Comparison of ENCODE assay signal across 8 cellular contexts in the genomic region with DNA sequence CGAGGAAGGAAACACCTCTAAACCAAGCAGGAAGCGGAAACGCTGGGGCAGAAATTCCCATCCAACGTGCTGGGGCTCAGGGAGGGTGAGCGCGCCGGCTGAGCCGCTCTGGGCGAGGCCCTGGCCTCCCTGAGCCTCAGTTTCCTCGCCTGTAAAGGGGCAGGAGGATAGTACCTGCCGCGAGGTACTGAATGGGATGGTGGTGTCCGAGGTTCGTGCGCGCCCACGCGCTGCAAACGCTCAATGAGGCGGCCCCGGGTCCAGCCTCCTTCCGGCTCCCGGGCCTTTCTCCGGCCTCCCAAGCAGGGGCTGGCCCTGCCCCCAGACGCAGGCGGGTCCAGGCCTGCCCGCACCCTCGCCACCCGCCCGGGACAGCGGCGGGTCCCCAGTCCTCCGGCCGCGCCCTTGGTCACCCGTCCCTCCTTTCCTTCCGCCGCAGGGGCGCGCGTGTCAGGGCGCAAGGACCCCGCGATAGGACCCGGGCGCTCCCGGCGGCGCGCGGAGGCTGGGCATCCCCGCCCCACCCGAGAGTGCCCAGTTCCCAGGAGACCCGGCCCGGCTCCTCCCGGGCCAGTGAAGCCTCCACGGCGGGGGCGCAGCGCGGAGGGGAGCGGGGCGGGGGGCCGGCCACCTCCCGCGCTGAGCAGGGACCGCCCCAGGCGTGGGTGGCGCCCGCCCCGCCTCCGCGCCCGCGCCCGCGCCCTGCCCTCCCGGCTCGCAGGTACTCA. TPM values are rescaled to one million over a fixed set of nuclear protein-coding genes. Genes with fewer than 3 reads are reported as not detected.
DNase-seq lines count a peak whose midpoint lies in the region; ATAC-seq and TF ChIP-seq lines count a peak whose summit lies in the region.

No MANE protein-coding gene starts in this region.

- no peak for TF ChIP-seq CTCF in GM12864 (IDR thresholded peaks at IDR 0.05; ENCODE audit: low read depth, low read length, missing control alignments)
- no peak for TF ChIP-seq CTCF in ascending aorta (IDR thresholded peaks at IDR 0.05)

- intact Hi-C loops in ascending aorta (cut with DNase I) = no loop called here

- H3K9me3 ChIP-seq in ascending aorta (no peaks in the 10 kb centered on the region), iPS-18c (ENCODE audit: control insufficient read depth, insufficient read depth, low read length) (no peaks in the 10 kb centered on the region)

- ATAC-seq in GM18519 (IDR thresholded peaks at IDR 0.05; ENCODE audit: low FRiP score, unreplicated experiment) (no peak), HG02840 (IDR thresholded peaks at IDR 0.05; ENCODE audit: low FRiP score, unreplicated experiment) (no peak), HG02642 (IDR thresholded peaks at IDR 0.05; ENCODE audit: poor library complexity, unreplicated experiment) (no peak)

- no peaks in the 10 kb centered on the region for H3K4me1 ChIP-seq in ascending aorta

- H3K4me3 ChIP-seq in GM12864 (ENCODE audit: low read depth, low read length) (0 out of 2 replicates have a peak overlapping the region, but pooled peaks have one; percentile 1), ascending aorta (peak overlapping the region; percentile 47 to 63), iPS-18c (ENCODE audit: insufficient read depth, low read depth, low read length) (peak overlapping the region; percentile 60)

- H3K27ac ChIP-seq in ascending aorta = no peak overlapping the region

- H3K36me3 ChIP-seq in ascending aorta = no peaks in the 10 kb centered on the region

- H3K27me3 ChIP-seq in ascending aorta = peaks cover 9% of the 10 kb centered on the region

- DNase-seq in GM12864 (ENCODE audit: low read depth) (no peak), NCI-H69 (lab: John Stamatoyannopoulos, UW) (peak; percentile 90), ascending aorta (ENCODE audit: low spot score in 2 of 2) (no peak)
- DNase-seq in stimulated activated CD4-positive, alpha-beta T cell treated with anti-CD3 and anti-CD28 coated beads, Interleukin-12 subunit alpha, Interleukin-12 subunit beta, amount 100 ng/mL, for 48 hours (ENCODE audit: low read depth in 2 of 3, low spot score in 1 of 3) = peak in 2 of 3 donors; percentile 11 to 38

RNA-seq across cellular contexts. Expression of a gene that starts 0.5 kb away (rescaled TPM):
- 5.9 TPM for total RNA-seq in ascending aorta

Comparison
In these comparisons a context has a peak if more than half of its experiments do, and no peak if none do; other contexts are left out.
1. DNase-seq: peak in NCI-H69 (single experiment) and stimulated activated CD4-positive, alpha-beta T cell treated with anti-CD3 and anti-CD28 coated beads, Interleukin-12 subunit alpha, Interleukin-12 subunit beta, amount 100 ng/mL, for 48 hours (2 of 3); none in GM12864 (single experiment) and ascending aorta (0 of 2).
2. H3K4me3 ChIP-seq: peak in every context shown above with its lines; median percentile 60 in iPS-18c; 55 in ascending aorta; 1 in GM12864.